In the genomic region with DNA sequence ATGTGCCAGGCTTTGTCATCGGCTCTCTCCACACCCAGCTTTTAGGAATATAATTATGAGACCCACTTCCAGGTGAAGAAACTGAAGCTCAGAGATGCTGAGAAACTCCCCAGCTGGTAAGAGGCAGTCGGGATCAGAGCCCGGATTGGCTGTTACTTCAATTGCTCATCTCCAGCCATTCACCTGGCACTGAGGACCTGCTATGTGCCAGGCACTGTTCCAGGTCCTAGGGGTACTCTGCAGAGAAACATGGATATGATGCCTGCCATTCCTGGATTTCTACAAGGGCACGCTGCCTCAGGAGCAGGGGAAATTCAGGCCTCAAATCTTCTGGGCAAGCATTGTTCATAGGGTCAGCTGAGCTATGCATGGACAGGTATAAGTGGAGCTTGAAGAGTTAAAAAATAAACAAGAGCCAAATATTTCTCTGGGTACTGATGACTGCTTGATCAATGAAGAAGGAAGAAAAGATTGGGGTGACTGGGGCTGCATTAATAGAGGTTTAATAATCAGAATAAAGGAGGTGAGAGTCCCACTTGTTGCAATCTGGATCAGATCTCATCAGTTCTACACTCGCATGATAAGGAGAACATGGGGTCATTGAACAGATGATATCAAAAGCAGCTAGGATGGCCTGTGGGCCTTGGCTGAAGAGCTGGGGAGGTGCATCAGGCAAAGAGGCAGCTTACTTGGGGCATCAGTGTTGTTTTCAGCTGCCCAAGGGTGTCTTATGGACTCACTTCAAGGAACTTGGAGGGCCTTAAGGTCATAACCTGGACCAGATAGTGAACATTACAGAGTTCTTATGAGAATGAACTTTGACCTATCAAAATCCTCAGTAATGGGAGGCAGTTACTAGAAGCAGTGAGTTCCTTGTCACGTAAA, we compare ENCODE assay signal across 1 cellular context.
TF ChIP-seq lines count a peak whose summit lies in the region.

No MANE protein-coding gene starts in this region.

TF ChIP-seq in endothelial cell of umbilical vein, 7 proteins besides CTCF, POLR2A, EP300 and RAD21:
- TF ChIP-seq FOS (IDR thresholded peaks at IDR 0.05; ENCODE audit: borderline replicate concordance, insufficient read depth, low read length) (no peak), JUN (IDR thresholded peaks at IDR 0.05; ENCODE audit: borderline replicate concordance, insufficient read depth, insufficient read length, low read depth) (no peak), POLR2AphosphoS5 (IDR thresholded peaks at IDR 0.05; ENCODE audit: insufficient read depth, low read depth, low read length) (no peak), MYC (IDR thresholded peaks at IDR 0.05; ENCODE audit: low read depth, low read length) (no peak), GATA2 (IDR thresholded peaks at IDR 0.05; ENCODE audit: insufficient read depth, insufficient read length, low read depth, low read length) (no peak), EZH2 (IDR thresholded peaks at IDR 0.05; ENCODE audit: borderline replicate concordance, low read depth, low read length, severe bottlenecking) (no peak)
- TF ChIP-seq, protein P1, sequence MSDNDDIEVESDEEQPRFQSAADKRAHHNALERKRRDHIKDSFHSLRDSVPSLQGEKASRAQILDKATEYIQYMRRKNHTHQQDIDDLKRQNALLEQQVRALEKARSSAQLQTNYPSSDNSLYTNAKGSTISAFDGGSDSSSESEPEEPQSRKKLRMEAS (IDR thresholded peaks at IDR 0.05; ENCODE audit: insufficient read depth, insufficient read length) = no peak
